8 cellular contexts compared by ENCODE assay signal in genomic region chr18:76405761-76406356, GRCh38.
DNase-seq lines count a peak whose midpoint lies in the region; ATAC-seq and TF ChIP-seq lines count a peak whose summit lies in the region.

No MANE protein-coding gene starts in this region.

- DNase-seq in A172 (ENCODE audit: low spot score) (peak; percentile 7), GM12864 (ENCODE audit: low read depth) (no peak), NCI-H2196 treated with DMSO at 0.1 percent for 48 hours (lab: John Stamatoyannopoulos, UW; ENCODE audit: unreplicated experiment) (peak; percentile 21), left ventricle myocardium superior (peak; percentile 72), occipital lobe (lab: John Stamatoyannopoulos, UW) (no peak), NOMO-1 treated with DMSO at 0.1 percent for 48 hours (lab: John Stamatoyannopoulos, UW; ENCODE audit: unreplicated experiment) (no peak)
- DNase-seq in activated effector memory CD4-positive, alpha-beta T cell treated with anti-CD3 and anti-CD28 coated beads, Interleukin-2, amount 50 U/mL, for 16 hours, result peak; percentile 58
- peak; percentile 58 for DNase-seq in stimulated activated CD8-positive, alpha-beta memory T cell treated with anti-CD3 and anti-CD28 coated beads, Interleukin-4, amount 100 ng/mL, for 24 hours (ENCODE audit: low read depth)

- intact Hi-C loops in left ventricle myocardium superior (cut with micrococcal nuclease), result no loop called here

- peak; percentile 30 for TF ChIP-seq CTCF in GM12864 (IDR thresholded peaks at IDR 0.05; ENCODE audit: low read depth, low read length, missing control alignments)

- H3K4me3 ChIP-seq in GM12864 (ENCODE audit: low read depth, low read length), result no peak overlapping the region

- ATAC-seq in left ventricle myocardium superior, result peak; percentile 61

Comparison
In these comparisons a context has a peak if more than half of its experiments do, and no peak if none do; other contexts are left out.
1. DNase-seq: peak in A172 (single experiment), NCI-H2196 treated with DMSO at 0.1 percent for 48 hours (single experiment), activated effector memory CD4-positive, alpha-beta T cell treated with anti-CD3 and anti-CD28 coated beads, Interleukin-2, amount 50 U/mL, for 16 hours (single experiment), left ventricle myocardium superior (single experiment) and stimulated activated CD8-positive, alpha-beta memory T cell treated with anti-CD3 and anti-CD28 coated beads, Interleukin-4, amount 100 ng/mL, for 24 hours (single experiment); none in GM12864 (single experiment), occipital lobe (single experiment) and NOMO-1 treated with DMSO at 0.1 percent for 48 hours (single experiment).